Comparison of ENCODE assay signal across 1 cellular context in the genomic region with DNA sequence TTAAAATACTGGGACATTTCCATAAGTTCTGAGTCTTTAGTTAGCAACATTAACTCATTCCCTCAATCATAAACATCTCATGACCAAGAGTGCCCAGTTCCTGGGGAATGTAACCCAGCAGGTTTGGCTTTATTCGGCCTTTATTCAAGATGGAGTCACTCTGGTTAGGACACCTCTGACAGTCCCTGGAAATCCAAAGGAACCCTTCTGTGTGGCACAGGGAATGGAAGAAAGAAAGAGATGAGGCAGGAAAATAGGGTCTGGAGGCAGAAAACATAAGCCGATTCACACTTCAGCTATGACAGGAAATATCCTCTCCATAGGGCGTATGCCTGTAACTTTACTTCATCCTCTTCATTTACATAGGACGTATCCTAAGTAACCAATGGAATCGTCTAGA.
TF ChIP-seq lines count a peak whose summit lies in the region.

No MANE protein-coding gene starts in this region.

TF ChIP-seq in K562, 482 proteins besides CTCF, POLR2A, EP300 and RAD21:
- TF ChIP-seq TAF15 (IDR thresholded peaks at IDR 0.05; ENCODE audit: low read depth, low read length) (no peak), NR2C1 (IDR thresholded peaks at IDR 0.05) (no peak), NR2C1 (tag; IDR thresholded peaks at IDR 0.05) (peak; percentile 17; the same call in 1 of the 2 replicates), NFYB (IDR thresholded peaks at IDR 0.05; ENCODE audit: extremely low read depth, insufficient read length) (no peak), JUN (IDR thresholded peaks at IDR 0.05; ENCODE audit: borderline replicate concordance, low read depth, low read length) (no peak), JUN (CRISPR knock-in tag; IDR thresholded peaks at IDR 0.05; ENCODE audit: borderline replicate concordance) (no peak), ZNF76 (CRISPR knock-in tag; IDR thresholded peaks at IDR 0.05; ENCODE audit: borderline replicate concordance) (no peak), POLR2B (IDR thresholded peaks at IDR 0.05; ENCODE audit: low read depth, partially characterized antibody) (no peak), ELF2 (CRISPR knock-in tag; IDR thresholded peaks at IDR 0.05) (no peak)
- TF ChIP-seq, protein P1, sequence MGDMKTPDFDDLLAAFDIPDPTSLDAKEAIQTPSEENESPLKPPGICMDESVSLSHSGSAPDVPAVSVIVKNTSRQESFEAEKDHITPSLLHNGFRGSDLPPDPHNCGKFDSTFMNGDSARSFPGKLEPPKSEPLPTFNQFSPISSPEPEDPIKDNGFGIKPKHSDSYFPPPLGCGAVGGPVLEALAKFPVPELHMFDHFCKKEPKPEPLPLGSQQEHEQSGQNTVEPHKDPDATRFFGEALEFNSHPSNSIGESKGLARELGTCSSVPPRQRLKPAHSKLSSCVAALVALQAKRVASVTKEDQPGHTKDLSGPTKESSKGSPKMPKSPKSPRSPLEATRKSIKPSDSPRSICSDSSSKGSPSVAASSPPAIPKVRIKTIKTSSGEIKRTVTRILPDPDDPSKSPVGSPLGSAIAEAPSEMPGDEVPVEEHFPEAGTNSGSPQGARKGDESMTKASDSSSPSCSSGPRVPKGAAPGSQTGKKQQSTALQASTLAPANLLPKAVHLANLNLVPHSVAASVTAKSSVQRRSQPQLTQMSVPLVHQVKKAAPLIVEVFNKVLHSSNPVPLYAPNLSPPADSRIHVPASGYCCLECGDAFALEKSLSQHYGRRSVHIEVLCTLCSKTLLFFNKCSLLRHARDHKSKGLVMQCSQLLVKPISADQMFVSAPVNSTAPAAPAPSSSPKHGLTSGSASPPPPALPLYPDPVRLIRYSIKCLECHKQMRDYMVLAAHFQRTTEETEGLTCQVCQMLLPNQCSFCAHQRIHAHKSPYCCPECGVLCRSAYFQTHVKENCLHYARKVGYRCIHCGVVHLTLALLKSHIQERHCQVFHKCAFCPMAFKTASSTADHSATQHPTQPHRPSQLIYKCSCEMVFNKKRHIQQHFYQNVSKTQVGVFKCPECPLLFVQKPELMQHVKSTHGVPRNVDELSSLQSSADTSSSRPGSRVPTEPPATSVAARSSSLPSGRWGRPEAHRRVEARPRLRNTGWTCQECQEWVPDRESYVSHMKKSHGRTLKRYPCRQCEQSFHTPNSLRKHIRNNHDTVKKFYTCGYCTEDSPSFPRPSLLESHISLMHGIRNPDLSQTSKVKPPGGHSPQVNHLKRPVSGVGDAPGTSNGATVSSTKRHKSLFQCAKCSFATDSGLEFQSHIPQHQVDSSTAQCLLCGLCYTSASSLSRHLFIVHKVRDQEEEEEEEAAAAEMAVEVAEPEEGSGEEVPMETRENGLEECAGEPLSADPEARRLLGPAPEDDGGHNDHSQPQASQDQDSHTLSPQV (IDR thresholded peaks at IDR 0.05) = 0 out of 2 replicates have a peak, but pooled peaks have one; percentile 29
- TF ChIP-seq, protein P2, sequence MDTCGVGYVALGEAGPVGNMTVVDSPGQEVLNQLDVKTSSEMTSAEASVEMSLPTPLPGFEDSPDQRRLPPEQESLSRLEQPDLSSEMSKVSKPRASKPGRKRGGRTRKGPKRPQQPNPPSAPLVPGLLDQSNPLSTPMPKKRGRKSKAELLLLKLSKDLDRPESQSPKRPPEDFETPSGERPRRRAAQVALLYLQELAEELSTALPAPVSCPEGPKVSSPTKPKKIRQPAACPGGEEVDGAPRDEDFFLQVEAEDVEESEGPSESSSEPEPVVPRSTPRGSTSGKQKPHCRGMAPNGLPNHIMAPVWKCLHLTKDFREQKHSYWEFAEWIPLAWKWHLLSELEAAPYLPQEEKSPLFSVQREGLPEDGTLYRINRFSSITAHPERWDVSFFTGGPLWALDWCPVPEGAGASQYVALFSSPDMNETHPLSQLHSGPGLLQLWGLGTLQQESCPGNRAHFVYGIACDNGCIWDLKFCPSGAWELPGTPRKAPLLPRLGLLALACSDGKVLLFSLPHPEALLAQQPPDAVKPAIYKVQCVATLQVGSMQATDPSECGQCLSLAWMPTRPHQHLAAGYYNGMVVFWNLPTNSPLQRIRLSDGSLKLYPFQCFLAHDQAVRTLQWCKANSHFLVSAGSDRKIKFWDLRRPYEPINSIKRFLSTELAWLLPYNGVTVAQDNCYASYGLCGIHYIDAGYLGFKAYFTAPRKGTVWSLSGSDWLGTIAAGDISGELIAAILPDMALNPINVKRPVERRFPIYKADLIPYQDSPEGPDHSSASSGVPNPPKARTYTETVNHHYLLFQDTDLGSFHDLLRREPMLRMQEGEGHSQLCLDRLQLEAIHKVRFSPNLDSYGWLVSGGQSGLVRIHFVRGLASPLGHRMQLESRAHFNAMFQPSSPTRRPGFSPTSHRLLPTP (IDR thresholded peaks at IDR 0.05; ENCODE audit: borderline replicate concordance, extremely low read depth, insufficient read length) = no peak
